Comparison of ENCODE assay signal across 1 cellular context in genomic region chr19:45144431-45145269, GRCh38.
TF ChIP-seq lines count a peak whose summit lies in the region.

No MANE protein-coding gene starts in this region.

TF ChIP-seq in GM12878, 131 proteins besides CTCF, POLR2A, EP300 and RAD21:
- TF ChIP-seq SPI1 (IDR thresholded peaks at IDR 0.05; ENCODE audit: borderline replicate concordance, insufficient read depth, low read depth, low read length) = no peak
- TF ChIP-seq HCFC1 (IDR thresholded peaks at IDR 0.05; ENCODE audit: low read length) = no peak
- TF ChIP-seq E2F8 (IDR thresholded peaks at IDR 0.05; ENCODE audit: low read depth, partially characterized antibody) = no peak
- TF ChIP-seq, protein P1, sequence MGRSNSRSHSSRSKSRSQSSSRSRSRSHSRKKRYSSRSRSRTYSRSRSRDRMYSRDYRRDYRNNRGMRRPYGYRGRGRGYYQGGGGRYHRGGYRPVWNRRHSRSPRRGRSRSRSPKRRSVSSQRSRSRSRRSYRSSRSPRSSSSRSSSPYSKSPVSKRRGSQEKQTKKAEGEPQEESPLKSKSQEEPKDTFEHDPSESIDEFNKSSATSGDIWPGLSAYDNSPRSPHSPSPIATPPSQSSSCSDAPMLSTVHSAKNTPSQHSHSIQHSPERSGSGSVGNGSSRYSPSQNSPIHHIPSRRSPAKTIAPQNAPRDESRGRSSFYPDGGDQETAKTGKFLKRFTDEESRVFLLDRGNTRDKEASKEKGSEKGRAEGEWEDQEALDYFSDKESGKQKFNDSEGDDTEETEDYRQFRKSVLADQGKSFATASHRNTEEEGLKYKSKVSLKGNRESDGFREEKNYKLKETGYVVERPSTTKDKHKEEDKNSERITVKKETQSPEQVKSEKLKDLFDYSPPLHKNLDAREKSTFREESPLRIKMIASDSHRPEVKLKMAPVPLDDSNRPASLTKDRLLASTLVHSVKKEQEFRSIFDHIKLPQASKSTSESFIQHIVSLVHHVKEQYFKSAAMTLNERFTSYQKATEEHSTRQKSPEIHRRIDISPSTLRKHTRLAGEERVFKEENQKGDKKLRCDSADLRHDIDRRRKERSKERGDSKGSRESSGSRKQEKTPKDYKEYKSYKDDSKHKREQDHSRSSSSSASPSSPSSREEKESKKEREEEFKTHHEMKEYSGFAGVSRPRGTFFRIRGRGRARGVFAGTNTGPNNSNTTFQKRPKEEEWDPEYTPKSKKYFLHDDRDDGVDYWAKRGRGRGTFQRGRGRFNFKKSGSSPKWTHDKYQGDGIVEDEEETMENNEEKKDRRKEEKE (IDR thresholded peaks at IDR 0.05) = no peak
- no peak for TF ChIP-seq SMARCA5 (IDR thresholded peaks at IDR 0.05)
- TF ChIP-seq CEBPB (IDR thresholded peaks at IDR 0.05; ENCODE audit: borderline replicate concordance in 1 of 2, low read depth in 2 of 2, low read length in 2 of 2) = no peak
